In the genomic region with DNA sequence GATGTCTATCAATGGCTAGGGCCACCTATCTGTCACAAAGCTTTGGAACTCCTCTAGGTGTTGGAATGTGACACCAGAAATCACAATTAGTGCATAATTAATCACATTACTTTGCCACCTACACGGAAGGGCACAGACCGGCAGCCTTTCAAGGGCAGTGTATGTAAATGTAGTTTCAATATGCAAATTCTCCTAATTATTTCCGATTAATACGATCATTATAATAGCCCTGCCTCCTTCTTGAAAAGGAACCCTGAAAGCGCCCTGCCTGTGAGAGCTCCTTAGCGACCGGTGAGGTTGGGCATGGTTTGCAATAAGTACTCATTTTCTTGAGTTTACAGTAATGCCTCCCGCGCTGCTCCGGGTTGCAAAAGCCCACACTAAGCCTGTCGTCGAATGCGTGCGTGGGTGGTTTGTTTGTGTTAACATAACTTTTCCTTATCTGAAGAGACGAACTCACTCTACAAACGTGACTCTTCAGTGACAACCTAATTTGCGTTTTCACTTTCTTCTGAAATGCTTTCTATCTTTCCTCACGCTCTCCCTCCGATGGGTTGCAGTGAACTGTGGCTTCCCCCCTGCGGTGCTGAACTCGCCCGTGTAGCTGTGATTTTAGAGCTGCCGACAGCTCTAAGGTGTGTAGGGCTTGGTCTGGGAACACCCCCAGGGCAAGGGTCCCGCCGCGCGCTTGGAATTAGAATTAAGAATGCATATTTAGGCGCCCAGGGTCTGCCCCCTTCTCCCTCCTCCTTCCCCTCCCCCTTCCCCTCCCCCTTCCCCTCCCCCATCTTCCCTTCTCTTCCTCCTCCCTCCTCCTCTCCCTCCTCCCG, we compare ENCODE assay signal across 8 cellular contexts. TPM values are rescaled to one million over a fixed set of nuclear protein-coding genes. Genes with fewer than 3 reads are reported as not detected.
DNase-seq lines count a peak whose midpoint lies in the region; ATAC-seq and TF ChIP-seq lines count a peak whose summit lies in the region.

No MANE protein-coding gene starts in this region.

- peak overlapping the region; percentile 100 for H3K27ac ChIP-seq in left ventricle myocardium inferior (replicated peaks)

- H3K4me1 ChIP-seq in left ventricle myocardium inferior: peaks cover 86% of the 10 kb centered on the region

- H3K36me3 Mint-ChIP-seq in activated naive CD8-positive, alpha-beta T cell treated with anti-CD3 and anti-CD28 coated beads, Interleukin-2, amount 50 U/mL, for 24 hours (ENCODE audit: low read depth): peaks cover 27% of the 10 kb centered on the region

- peaks cover 49% of the 10 kb centered on the region for H3K4me1 Mint-ChIP-seq in activated naive CD8-positive, alpha-beta T cell treated with anti-CD3 and anti-CD28 coated beads, Interleukin-2, amount 50 U/mL, for 24 hours

- H3K9me3 Mint-ChIP-seq in activated naive CD8-positive, alpha-beta T cell treated with anti-CD3 and anti-CD28 coated beads, Interleukin-2, amount 50 U/mL, for 24 hours: no peaks in the 10 kb centered on the region

- H3K4me3 Mint-ChIP-seq in activated naive CD8-positive, alpha-beta T cell treated with anti-CD3 and anti-CD28 coated beads, Interleukin-2, amount 50 U/mL, for 24 hours: peak overlapping the region; percentile 87

- H3K9me3 ChIP-seq in left ventricle myocardium inferior (replicated peaks): no peaks in the 10 kb centered on the region

- H3K27me3 ChIP-seq in left ventricle myocardium inferior (ENCODE audit: low read depth): no peaks in the 10 kb centered on the region

- peak; percentile 76 for DNase-seq in ELR (ENCODE audit: low read depth)
- peak; percentile 75 for DNase-seq in NCI-H1105 (lab: John Stamatoyannopoulos, UW)
- peak; percentile 87 for DNase-seq in SW480 (ENCODE audit: low spot score)
- peak; percentile 74 for DNase-seq in activated naive CD8-positive, alpha-beta T cell treated with anti-CD3 and anti-CD28 coated beads, Interleukin-2, amount 50 U/mL, for 24 hours
- peak; percentile 53 for DNase-seq in left ventricle myocardium inferior
- DNase-seq in putamen (ENCODE audit: low spot score): peak; percentile 49

- no peaks in the 10 kb centered on the region for H3K36me3 ChIP-seq in left ventricle myocardium inferior

- ATAC-seq in activated naive CD8-positive, alpha-beta T cell treated with anti-CD3 and anti-CD28 coated beads, Interleukin-2, amount 50 U/mL, for 24 hours: peak; percentile 6
- ATAC-seq in HG03457 (IDR thresholded peaks at IDR 0.05; ENCODE audit: unreplicated experiment) (no peak), GM18873 (IDR thresholded peaks at IDR 0.05; ENCODE audit: low FRiP score, unreplicated experiment) (no peak)

- no peak for TF ChIP-seq CTCF in left ventricle myocardium inferior (IDR thresholded peaks at IDR 0.05; ENCODE audit: borderline replicate concordance)

- H3K4me3 ChIP-seq in left ventricle myocardium inferior: peak overlapping the region; percentile 81

- H3K27me3 Mint-ChIP-seq in activated naive CD8-positive, alpha-beta T cell treated with anti-CD3 and anti-CD28 coated beads, Interleukin-2, amount 50 U/mL, for 24 hours: peaks cover 27% of the 10 kb centered on the region

- H3K27ac Mint-ChIP-seq in activated naive CD8-positive, alpha-beta T cell treated with anti-CD3 and anti-CD28 coated beads, Interleukin-2, amount 50 U/mL, for 24 hours: peak overlapping the region; percentile 80

- intact Hi-C loops in left ventricle myocardium inferior (cut with micrococcal nuclease): loop anchor here (10.0 kb wide), 1 partner anchor 466 kb away; no protein-coding TSS in a partner anchor

RNA-seq across cellular contexts. Expression of gene ID2, which starts 0.7 kb away (rescaled TPM):
- 32.2 TPM for total RNA-seq in left ventricle myocardium inferior
